3 cellular contexts compared by ENCODE assay signal in genomic region chr19:40968065-40968464, GRCh38. TPM values are rescaled to one million over a fixed set of nuclear protein-coding genes. Genes with fewer than 3 reads are reported as not detected.
"Had no signal": no experiment of that assay in that cellular context is flagged by ENCODE, and none has a peak within 500 bp of the region (broad histone marks: within the 10 kb centered on the region; RNA-seq: fewer than 3 reads in every experiment).

No MANE protein-coding gene starts in this region.

RNA-seq across cellular contexts. Expression of gene CYP2B6, which starts 23.0 kb away (rescaled TPM):
- total RNA-seq: GM23248, H4, HFFc6 had no signal
- polyA plus RNA-seq: GM23248 had no signal
